ENCODE assay signal across 23 cellular contexts in genomic region chr5:170136493-170136892, GRCh38. TPM values are rescaled to one million over a fixed set of nuclear protein-coding genes. Genes with fewer than 3 reads are reported as not detected.
A peak's percentile ranks its signal among the peaks of the same experiment; 100 is the strongest.
DNase-seq lines count a peak whose midpoint lies in the region; ATAC-seq and TF ChIP-seq lines count a peak whose summit lies in the region.
"Had no signal": no experiment of that assay in that cellular context is flagged by ENCODE, and none has a peak within 500 bp of the region (broad histone marks: within the 10 kb centered on the region; RNA-seq: fewer than 3 reads in every experiment).

No MANE protein-coding gene starts in this region.

- H3K4me1 ChIP-seq in liver (ENCODE audit: control insufficient read depth in 4 of 4, insufficient read depth in 4 of 4, low read length in 3 of 4) (no peaks in the 10 kb centered on the region), right lobe of liver (no peaks in the 10 kb centered on the region), breast epithelium (no peaks in the 10 kb centered on the region), HAP-1 (no peaks in the 10 kb centered on the region)

- ATAC-seq in right lobe of liver (no peak), HG03457 (IDR thresholded peaks at IDR 0.05; ENCODE audit: unreplicated experiment) (no peak)
- ATAC-seq: GM12878 had no signal

- TF ChIP-seq POLR2A in right lobe of liver (IDR thresholded peaks at IDR 0.05) (no peak), breast epithelium (IDR thresholded peaks at IDR 0.05) (no peak)

- TF ChIP-seq CTCF in liver (IDR thresholded peaks at IDR 0.05; ENCODE audit: low read depth, low read length, missing input control) (no peak), right lobe of liver (IDR thresholded peaks at IDR 0.05) (no peak), breast epithelium (IDR thresholded peaks at IDR 0.05) (no peak)

- no peak for DNase-seq in right lobe of liver
- no peak for DNase-seq in breast epithelium (ENCODE audit: low spot score in 2 of 2)
- peak; percentile 16 for DNase-seq in glomerular endothelial cell (ENCODE audit: extremely low read depth, low read depth, low spot score)
- no peak for DNase-seq in HAP-1 (ENCODE audit: low spot score in 2 of 2)
- DNase-seq in NK-92 treated with Interleukin-12 subunit alpha and Interleukin-12 subunit beta, amount 100 ng/mL, for 24 hours (lab: John Stamatoyannopoulos, UW), result no peak
- DNase-seq: 8988T; C1 segment of cervical spinal cord; CD4-positive, CD25-positive, alpha-beta regulatory T cell; CD8-positive, alpha-beta memory T cell; COR-L47; DMS 273 treated with DMSO at 0.1 percent for 48 hours; DMS53; DND-41; GOT3; H7 had no signal

- WGBS in liver, result 65% methylated on average over 3 of the region's 3 CpGs
- 23% methylated on average over 3 of the region's 3 CpGs for WGBS in right lobe of liver (ENCODE audit: insufficient coverage, low coverage, low lambda C conversion rate, missing lambda C conversion rate)

- H3K9me3 ChIP-seq in liver (ENCODE audit: control insufficient read depth in 4 of 4, low read length in 3 of 4), result no peaks in the 10 kb centered on the region
- no peaks in the 10 kb centered on the region for H3K9me3 ChIP-seq in right lobe of liver
- no peaks in the 10 kb centered on the region for H3K9me3 ChIP-seq in breast epithelium
- no peaks in the 10 kb centered on the region for H3K9me3 ChIP-seq in HAP-1

- H3K27ac ChIP-seq in liver (ENCODE audit: low read depth in 1 of 2, low read length in 2 of 2), result no peak overlapping the region
- no peak overlapping the region for H3K27ac ChIP-seq in right lobe of liver
- peak overlapping the region; percentile 68 to 83 for H3K27ac ChIP-seq in breast epithelium
- H3K27ac ChIP-seq: HL-60 had no signal

- TF ChIP-seq RAD21 in liver (IDR thresholded peaks at IDR 0.05), result no peak

- H3K27me3 ChIP-seq in liver (ENCODE audit: control insufficient read depth in 4 of 4, insufficient read depth in 4 of 4, low read length in 3 of 4) (no peaks in the 10 kb centered on the region), right lobe of liver (no peaks in the 10 kb centered on the region), breast epithelium (no peaks in the 10 kb centered on the region), HAP-1 (ENCODE audit: low read depth) (no peaks in the 10 kb centered on the region)

- H3K4me3 ChIP-seq in liver (ENCODE audit: low read depth in 1 of 3, low read length in 3 of 3), result no peak overlapping the region
- no peak overlapping the region for H3K4me3 ChIP-seq in right lobe of liver
- H3K4me3 ChIP-seq in breast epithelium, result no peak overlapping the region
- no peak overlapping the region for H3K4me3 ChIP-seq in HAP-1
- H3K4me3 ChIP-seq: GM12878 had no signal

- intact Hi-C loops in right lobe of liver (cut with DNase I) (no loop called here), breast epithelium (cut with DNase I; ENCODE audit: low total_unique reads) (no loop called here)

- in situ Hi-C loops in HAP-1 (cut with MboI; ENCODE audit: low sequenced_read_pairs), result no loop called here

- H3K36me3 ChIP-seq in liver (ENCODE audit: control insufficient read depth in 4 of 4, insufficient read depth in 3 of 4, low read depth in 1 of 4, low read length in 3 of 4) (no peaks in the 10 kb centered on the region), right lobe of liver (no peaks in the 10 kb centered on the region), breast epithelium (no peaks in the 10 kb centered on the region), HAP-1 (replicated peaks) (no peaks in the 10 kb centered on the region)

- no peak overlapping the region for H3K9ac ChIP-seq in liver (ENCODE audit: low read depth in 1 of 2, low read length in 2 of 2)

TF ChIP-seq in liver, 16 proteins besides CTCF, POLR2A, EP300 and RAD21:
- TF ChIP-seq NR2F2 (IDR thresholded peaks at IDR 0.05) (peak; percentile 42), HNF4A (conservative IDR thresholded peaks at IDR 0.05) (no peak)

RNA-seq across cellular contexts. Expression of gene FOXI1, which starts 30.8 kb away (rescaled TPM):
- total RNA-seq in liver, result not detected
- not detected for polyA plus RNA-seq in liver
- not detected for total RNA-seq in right lobe of liver
- total RNA-seq in breast epithelium, result 1 to 10 TPM in 2 of 3 donors, not detected in 1; 1.3 to 7.9 TPM
- total RNA-seq in glomerular endothelial cell, result not detected in 2 replicates
- total RNA-seq: A673; CD4-positive, CD25-positive, alpha-beta regulatory T cell; CD8-positive, alpha-beta memory T cell; G401; GM12878; HT1080 had no signal
- polyA plus RNA-seq: AG04450; CD4-positive, CD25-positive, alpha-beta regulatory T cell; CD8-positive, alpha-beta memory T cell; GM12878 had no signal

Comparison
In these comparisons a context has a peak if more than half of its experiments do, and no peak if none do; other contexts are left out.
1. H3K27ac ChIP-seq: peak in breast epithelium (2 of 2); none in liver (0 of 2) and right lobe of liver (0 of 3).